2 cellular contexts compared by ENCODE assay signal in the genomic region with DNA sequence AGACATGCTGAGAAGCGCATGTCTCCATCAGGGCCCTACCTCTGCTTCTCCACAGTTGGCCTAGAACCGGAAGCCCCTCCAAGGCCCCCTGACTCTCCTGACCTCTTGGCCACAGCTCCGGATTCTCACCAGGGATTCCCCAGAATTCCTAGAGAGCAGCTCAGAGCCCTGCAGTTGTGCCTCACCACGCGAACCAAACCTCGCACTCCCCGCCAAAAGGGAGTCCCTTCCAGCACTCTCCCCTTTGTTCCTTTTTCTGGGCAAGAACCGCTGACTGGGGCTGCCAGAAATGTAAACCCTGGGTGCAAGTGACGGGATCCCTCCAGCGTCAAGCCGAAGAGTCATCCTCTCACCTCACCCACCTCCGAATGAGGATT.
TF ChIP-seq lines count a peak whose summit lies in the region.

No MANE protein-coding gene starts in this region.

TF ChIP-seq in IMR-90, 13 proteins besides CTCF, POLR2A, EP300 and RAD21 (continued from another document):
- TF ChIP-seq NFE2L2 (IDR thresholded peaks at IDR 0.05; ENCODE audit: low read depth, low read length): no peak
- no peak for TF ChIP-seq FOS (IDR thresholded peaks at IDR 0.05; ENCODE audit: low read depth, low read length)
- TF ChIP-seq CHD1 (IDR thresholded peaks at IDR 0.05; ENCODE audit: low read depth, low read length): no peak
- TF ChIP-seq MXI1 (IDR thresholded peaks at IDR 0.05; ENCODE audit: borderline replicate concordance, low read depth, low read length): no peak; the same call in 1 of the 2 replicates
- TF ChIP-seq MAFK (IDR thresholded peaks at IDR 0.05; ENCODE audit: low read depth, low read length): no peak
- TF ChIP-seq, protein P1, sequence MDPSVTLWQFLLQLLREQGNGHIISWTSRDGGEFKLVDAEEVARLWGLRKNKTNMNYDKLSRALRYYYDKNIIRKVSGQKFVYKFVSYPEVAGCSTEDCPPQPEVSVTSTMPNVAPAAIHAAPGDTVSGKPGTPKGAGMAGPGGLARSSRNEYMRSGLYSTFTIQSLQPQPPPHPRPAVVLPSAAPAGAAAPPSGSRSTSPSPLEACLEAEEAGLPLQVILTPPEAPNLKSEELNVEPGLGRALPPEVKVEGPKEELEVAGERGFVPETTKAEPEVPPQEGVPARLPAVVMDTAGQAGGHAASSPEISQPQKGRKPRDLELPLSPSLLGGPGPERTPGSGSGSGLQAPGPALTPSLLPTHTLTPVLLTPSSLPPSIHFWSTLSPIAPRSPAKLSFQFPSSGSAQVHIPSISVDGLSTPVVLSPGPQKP (IDR thresholded peaks at IDR 0.05; ENCODE audit: borderline replicate concordance, low read depth, low read length): no peak
- no peak for TF ChIP-seq SMC3 (IDR thresholded peaks at IDR 0.05; ENCODE audit: low read depth, low read length)
- no peak for TF ChIP-seq MAZ (IDR thresholded peaks at IDR 0.05; ENCODE audit: borderline replicate concordance, low read depth, low read length)
- no peak for TF ChIP-seq USF2 (IDR thresholded peaks at IDR 0.05; ENCODE audit: low read depth, low read length)
- TF ChIP-seq BHLHE40 (IDR thresholded peaks at IDR 0.05; ENCODE audit: low read depth, low read length): no peak
- TF ChIP-seq RCOR1 (IDR thresholded peaks at IDR 0.05; ENCODE audit: insufficient replicate concordance, low read length): no peak

TF ChIP-seq in neural cell, 6 proteins besides CTCF, POLR2A, EP300 and RAD21 (continued from another document):
- TF ChIP-seq SMC3 (conservative IDR thresholded peaks at IDR 0.05; ENCODE audit: poor library complexity) (no peak), MXI1 (conservative IDR thresholded peaks at IDR 0.05; ENCODE audit: poor library complexity, severe bottlenecking) (no peak), TAF1 (IDR thresholded peaks at IDR 0.05; ENCODE audit: low read depth) (no peak), EZH2 (IDR thresholded peaks at IDR 0.05; ENCODE audit: borderline replicate concordance, insufficient read depth, low read length, poor library complexity, severe bottlenecking) (no peak)
- TF ChIP-seq, protein P2, sequence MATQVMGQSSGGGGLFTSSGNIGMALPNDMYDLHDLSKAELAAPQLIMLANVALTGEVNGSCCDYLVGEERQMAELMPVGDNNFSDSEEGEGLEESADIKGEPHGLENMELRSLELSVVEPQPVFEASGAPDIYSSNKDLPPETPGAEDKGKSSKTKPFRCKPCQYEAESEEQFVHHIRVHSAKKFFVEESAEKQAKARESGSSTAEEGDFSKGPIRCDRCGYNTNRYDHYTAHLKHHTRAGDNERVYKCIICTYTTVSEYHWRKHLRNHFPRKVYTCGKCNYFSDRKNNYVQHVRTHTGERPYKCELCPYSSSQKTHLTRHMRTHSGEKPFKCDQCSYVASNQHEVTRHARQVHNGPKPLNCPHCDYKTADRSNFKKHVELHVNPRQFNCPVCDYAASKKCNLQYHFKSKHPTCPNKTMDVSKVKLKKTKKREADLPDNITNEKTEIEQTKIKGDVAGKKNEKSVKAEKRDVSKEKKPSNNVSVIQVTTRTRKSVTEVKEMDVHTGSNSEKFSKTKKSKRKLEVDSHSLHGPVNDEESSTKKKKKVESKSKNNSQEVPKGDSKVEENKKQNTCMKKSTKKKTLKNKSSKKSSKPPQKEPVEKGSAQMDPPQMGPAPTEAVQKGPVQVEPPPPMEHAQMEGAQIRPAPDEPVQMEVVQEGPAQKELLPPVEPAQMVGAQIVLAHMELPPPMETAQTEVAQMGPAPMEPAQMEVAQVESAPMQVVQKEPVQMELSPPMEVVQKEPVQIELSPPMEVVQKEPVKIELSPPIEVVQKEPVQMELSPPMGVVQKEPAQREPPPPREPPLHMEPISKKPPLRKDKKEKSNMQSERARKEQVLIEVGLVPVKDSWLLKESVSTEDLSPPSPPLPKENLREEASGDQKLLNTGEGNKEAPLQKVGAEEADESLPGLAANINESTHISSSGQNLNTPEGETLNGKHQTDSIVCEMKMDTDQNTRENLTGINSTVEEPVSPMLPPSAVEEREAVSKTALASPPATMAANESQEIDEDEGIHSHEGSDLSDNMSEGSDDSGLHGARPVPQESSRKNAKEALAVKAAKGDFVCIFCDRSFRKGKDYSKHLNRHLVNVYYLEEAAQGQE (IDR thresholded peaks at IDR 0.05; ENCODE audit: borderline replicate concordance): no peak
